Comparison of ENCODE assay signal across 39 cellular contexts in genomic region chr7:23973264-23973663, GRCh38.
"Had no signal": no experiment of that assay in that cellular context is flagged by ENCODE, and none has a peak within 500 bp of the region (broad histone marks: within the 10 kb centered on the region; RNA-seq: fewer than 3 reads in every experiment).

No MANE protein-coding gene starts in this region.

- H3K27me3 Mint-ChIP-seq: activated naive CD4-positive, alpha-beta T cell treated with anti-CD3 and anti-CD28 coated beads, Interleukin-2, amount 10 ng/mL, durations not matched to agents 7 days and 5 days had no signal

- H3K27me3 ChIP-seq: adrenal gland, ascending aorta, body of pancreas, brain microvascular endothelial cell, breast epithelium, cardiac muscle cell had no signal

- H3K4me1 Mint-ChIP-seq: activated naive CD4-positive, alpha-beta T cell treated with anti-CD3 and anti-CD28 coated beads, Interleukin-2, amount 10 ng/mL, durations not matched to agents 7 days and 5 days; activated naive CD4-positive, alpha-beta T cell treated with anti-CD3 and anti-CD28 coated beads, Interleukin-2, amount 50 U/mL, for 24 hours; activated naive CD8-positive, alpha-beta T cell treated with anti-CD3 and anti-CD28 coated beads, Interleukin-2, amount 10 ng/mL, durations not matched to agents 7 days and 5 days; activated T-helper 17 cell treated with anti-CD3 and anti-CD28 coated beads, Interleukin-2, amount 50 U/mL, for 72 hours; central memory CD8-positive, alpha-beta T cell had no signal

- H3K27ac ChIP-seq: adrenal gland, ascending aorta, body of pancreas, brain microvascular endothelial cell, breast epithelium, cardiac muscle cell had no signal

- H3K36me3 ChIP-seq: adrenal gland, ascending aorta, brain microvascular endothelial cell, breast epithelium, cardiac muscle cell had no signal

- H3K9me3 ChIP-seq: adrenal gland, ascending aorta, body of pancreas, breast epithelium had no signal

- H3K4me1 ChIP-seq: adrenal gland, ascending aorta, body of pancreas, breast epithelium had no signal

- DNase-seq: activated effector memory CD4-positive, alpha-beta T cell treated with anti-CD3 and anti-CD28 coated beads, Interleukin-2, amount 50 U/mL, for 16 hours; activated effector memory CD4-positive, alpha-beta T cell treated with Interleukin-2 at 50 U/mL for 16 hours; activated gamma-delta T cell; activated gamma-delta T cell treated with Interleukin-2 at 50 U/mL for 16 hours; activated naive CD4-positive, alpha-beta T cell; activated naive CD4-positive, alpha-beta T cell treated with anti-CD3 and anti-CD28 coated beads for 36 hours; activated naive CD4-positive, alpha-beta T cell treated with anti-CD3 and anti-CD28 coated beads, Interleukin-2, amount 10 ng/mL, durations not matched to agents 7 days and 5 days; activated naive CD4-positive, alpha-beta T cell treated with anti-CD3 and anti-CD28 coated beads, Interleukin-2, amount 50 U/mL, for 16 hours; activated naive CD4-positive, alpha-beta T cell treated with Interleukin-2 at 50 U/mL for 16 hours; activated naive CD8-positive, alpha-beta T cell treated with anti-CD3 and anti-CD28 coated beads for 36 hours; activated naive CD8-positive, alpha-beta T cell treated with anti-CD3 and anti-CD28 coated beads, Interleukin-2, amount 10 ng/mL, durations not matched to agents 7 days and 5 days; activated naive CD8-positive, alpha-beta T cell treated with anti-CD3 and anti-CD28 coated beads, Interleukin-2, amount 50 U/mL, for 24 hours; activated T-cell treated with anti-CD3 and anti-CD28 coated beads, Interleukin-2, amount 50 U/mL, for 4 hours; activated T-cell treated with anti-CD3 and anti-CD28 coated beads, Interleukin-2, amount 50 U/mL, for 48 hours; activated T-cell treated with anti-CD3 and anti-CD28 coated beads, Interleukin-2, amount 50 U/mL, for 72 hours; adrenal gland; amniotic stem cell; amygdala; anterior cingulate cortex; aorta; body of pancreas; brain microvascular endothelial cell; caudate nucleus; central memory CD4-positive, alpha-beta T cell; cerebellar nuclear complex had no signal

- H3K4me3 Mint-ChIP-seq: activated naive CD4-positive, alpha-beta T cell treated with anti-CD3 and anti-CD28 coated beads for 36 hours; activated naive CD4-positive, alpha-beta T cell treated with anti-CD3 and anti-CD28 coated beads, Interleukin-2, amount 10 ng/mL, durations not matched to agents 7 days and 5 days; activated naive CD4-positive, alpha-beta T cell treated with anti-CD3 and anti-CD28 coated beads, Interleukin-2, amount 50 U/mL, for 24 hours; activated naive CD8-positive, alpha-beta T cell; activated naive CD8-positive, alpha-beta T cell treated with anti-CD3 and anti-CD28 coated beads for 36 hours; activated naive CD8-positive, alpha-beta T cell treated with anti-CD3 and anti-CD28 coated beads, Interleukin-2, amount 10 ng/mL, durations not matched to agents 7 days and 5 days; activated naive CD8-positive, alpha-beta T cell treated with anti-CD3 and anti-CD28 coated beads, Interleukin-2, amount 50 U/mL, for 24 hours; activated T-cell treated with anti-CD3 and anti-CD28 coated beads, Interleukin-2, amount 50 U/mL, for 4 hours; activated T-cell treated with anti-CD3 and anti-CD28 coated beads, Interleukin-2, amount 50 U/mL, for 72 hours; activated T-helper 1 cell treated with anti-CD3 and anti-CD28 coated beads, Interleukin-12 subunit alpha, Interleukin-12 subunit beta, Interleukin-2, Interleukin-4 antibody, amounts not matched to agents 30 ng/mL and 10 ng/mL and 1 ng/mL, durations not matched to agents 14 hours and 24 hours and 36 hours; activated T-helper 17 cell treated with anti-CD3 and anti-CD28 coated beads, Interleukin-2, amount 50 U/mL, for 72 hours; brain; central memory CD8-positive, alpha-beta T cell had no signal

- H3K36me3 Mint-ChIP-seq: activated naive CD4-positive, alpha-beta T cell treated with anti-CD3 and anti-CD28 coated beads, Interleukin-2, amount 10 ng/mL, durations not matched to agents 7 days and 5 days; activated naive CD4-positive, alpha-beta T cell treated with anti-CD3 and anti-CD28 coated beads, Interleukin-2, amount 50 U/mL, for 24 hours; activated naive CD4-positive, alpha-beta T cell treated with anti-CD3 and anti-CD28 coated beads, Interleukin-2, amount 50 U/mL, for 72 hours; activated naive CD8-positive, alpha-beta T cell; activated naive CD8-positive, alpha-beta T cell treated with anti-CD3 and anti-CD28 coated beads for 36 hours; activated naive CD8-positive, alpha-beta T cell treated with anti-CD3 and anti-CD28 coated beads, Interleukin-2, amount 10 ng/mL, durations not matched to agents 7 days and 5 days; brain had no signal

- H3K27ac Mint-ChIP-seq: activated naive CD4-positive, alpha-beta T cell treated with anti-CD3 and anti-CD28 coated beads for 36 hours; activated naive CD4-positive, alpha-beta T cell treated with anti-CD3 and anti-CD28 coated beads, Interleukin-2, amount 10 ng/mL, durations not matched to agents 7 days and 5 days; activated naive CD4-positive, alpha-beta T cell treated with anti-CD3 and anti-CD28 coated beads, Interleukin-2, amount 50 U/mL, for 24 hours; activated naive CD4-positive, alpha-beta T cell treated with anti-CD3 and anti-CD28 coated beads, Interleukin-2, amount 50 U/mL, for 72 hours; activated naive CD8-positive, alpha-beta T cell; activated naive CD8-positive, alpha-beta T cell treated with anti-CD3 and anti-CD28 coated beads for 36 hours; activated naive CD8-positive, alpha-beta T cell treated with anti-CD3 and anti-CD28 coated beads, Interleukin-2, amount 10 ng/mL, durations not matched to agents 7 days and 5 days; activated naive CD8-positive, alpha-beta T cell treated with anti-CD3 and anti-CD28 coated beads, Interleukin-2, amount 50 U/mL, for 24 hours; activated T-cell treated with anti-CD3 and anti-CD28 coated beads, Interleukin-2, amount 50 U/mL, for 72 hours; activated T-helper 1 cell treated with anti-CD3 and anti-CD28 coated beads, Interleukin-12 subunit alpha, Interleukin-12 subunit beta, Interleukin-2, Interleukin-4 antibody, amounts not matched to agents 30 ng/mL and 10 ng/mL and 1 ng/mL, durations not matched to agents 14 hours and 24 hours and 36 hours; activated T-helper 17 cell treated with anti-CD3 and anti-CD28 coated beads, Interleukin-2, amount 50 U/mL, for 72 hours; activated T-helper 2 cell treated with anti-CD3 and anti-CD28 coated beads, Interferon-gamma antibody, Interleukin-2, Interleukin-4, amounts not matched to agents 10 μg/mL and 5 μg/mL and 100 μg/mL, durations not matched to agents 14 hours and 24 hours and 36 hours; brain had no signal

- H3K9me3 Mint-ChIP-seq: activated naive CD4-positive, alpha-beta T cell treated with anti-CD3 and anti-CD28 coated beads for 36 hours; activated naive CD4-positive, alpha-beta T cell treated with anti-CD3 and anti-CD28 coated beads, Interleukin-2, amount 10 ng/mL, durations not matched to agents 7 days and 5 days; activated naive CD4-positive, alpha-beta T cell treated with anti-CD3 and anti-CD28 coated beads, Interleukin-2, amount 50 U/mL, for 24 hours; activated naive CD8-positive, alpha-beta T cell treated with anti-CD3 and anti-CD28 coated beads, Interleukin-2, amount 10 ng/mL, durations not matched to agents 7 days and 5 days; activated naive CD8-positive, alpha-beta T cell treated with anti-CD3 and anti-CD28 coated beads, Interleukin-2, amount 50 U/mL, for 24 hours; activated T-cell treated with anti-CD3 and anti-CD28 coated beads, Interleukin-2, amount 50 U/mL, for 4 hours; activated T-helper 1 cell treated with anti-CD3 and anti-CD28 coated beads, Interleukin-12 subunit alpha, Interleukin-12 subunit beta, Interleukin-2, Interleukin-4 antibody, amounts not matched to agents 30 ng/mL and 10 ng/mL and 1 ng/mL, durations not matched to agents 14 hours and 24 hours and 36 hours; activated T-helper 17 cell treated with anti-CD3 and anti-CD28 coated beads, Interleukin-2, amount 50 U/mL, for 72 hours; activated T-helper 2 cell treated with anti-CD3 and anti-CD28 coated beads, Interferon-gamma antibody, Interleukin-2, Interleukin-4, amounts not matched to agents 10 μg/mL and 5 μg/mL and 100 μg/mL, durations not matched to agents 14 hours and 24 hours and 36 hours; central memory CD8-positive, alpha-beta T cell had no signal

- FAIRE-seq: astrocyte, bronchial epithelial cell, colon had no signal

- ATAC-seq: activated naive CD4-positive, alpha-beta T cell treated with anti-CD3 and anti-CD28 coated beads, Interleukin-2, amount 50 U/mL, for 72 hours; activated naive CD8-positive, alpha-beta T cell treated with anti-CD3 and anti-CD28 coated beads, Interleukin-2, amount 50 U/mL, for 24 hours; activated T-cell treated with anti-CD3 and anti-CD28 coated beads, Interleukin-2, amount 50 U/mL, for 4 hours; activated T-cell treated with anti-CD3 and anti-CD28 coated beads, Interleukin-2, amount 50 U/mL, for 72 hours; activated T-helper 17 cell treated with anti-CD3 and anti-CD28 coated beads, Interleukin-2, amount 50 U/mL, for 72 hours; body of pancreas had no signal

- H3K4me3 ChIP-seq: adrenal gland, ascending aorta, body of pancreas, breast epithelium, cardiac muscle cell had no signal
